ENCODE assay signal across 16 cellular contexts in genomic region chrX:49272426-49272825, GRCh38. TPM values are rescaled to one million over a fixed set of nuclear protein-coding genes. Genes with fewer than 3 reads are reported as not detected.
DNase-seq lines count a peak whose midpoint lies in the region; ATAC-seq and TF ChIP-seq lines count a peak whose summit lies in the region.
"Had no signal": no experiment of that assay in that cellular context is flagged by ENCODE, and none has a peak within 500 bp of the region (broad histone marks: within the 10 kb centered on the region; RNA-seq: fewer than 3 reads in every experiment).

No MANE protein-coding gene starts in this region.

- peak; percentile 62 for DNase-seq in activated naive CD4-positive, alpha-beta T cell treated with anti-CD3 and anti-CD28 coated beads, Interleukin-2, amount 10 ng/mL, durations not matched to agents 7 days and 5 days
- no peak for DNase-seq in activated naive CD4-positive, alpha-beta T cell (lab: John Stamatoyannopoulos, UW)
- DNase-seq in activated CD4-positive, alpha-beta memory T cell treated with anti-CD3 and anti-CD28 coated beads for 36 hours, result peak; percentile 52
- DNase-seq in esophagus squamous epithelium (lab: John Stamatoyannopoulos, UW) (no peak), SIG-M5 treated with dmso at 0.1 percent for 504 hours (lab: John Stamatoyannopoulos, UW; ENCODE audit: unreplicated experiment) (no peak), MV-4-11 (lab: John Stamatoyannopoulos, UW) (no peak), H4 (ENCODE audit: low spot score) (no peak)
- DNase-seq: EL; NCI-H2081; NK-92 treated with Interleukin-12 subunit alpha and Interleukin-12 subunit beta, amount 100 ng/mL, for 24 hours; psoas muscle had no signal

- CTCF ChIA-PET in activated naive CD4-positive, alpha-beta T cell treated with anti-CD3 and anti-CD28 coated beads, Interleukin-2, amount 10 ng/mL, durations not matched to agents 7 days and 5 days (lab: Charles Lee), result interaction anchor here (1.5 to 2.7 kb wide), 2 partner anchors 9 to 80 kb away, joined by 4 to 6 read pairs; no protein-coding TSS in a partner anchor
- CTCF ChIA-PET in activated CD4-positive, alpha-beta memory T cell treated with anti-CD3 and anti-CD28 coated beads for 36 hours (lab: Charles Lee), result interaction anchor here (1.9 kb wide), 1 partner anchor 80 kb away, joined by 8 read pairs; no protein-coding TSS in a partner anchor

- no peak for ATAC-seq in stimulated activated memory B cell treated with anti-CD40 and anti-IgM and Interleukin-4, amounts not matched to agents 10 μg/mL and 1 μg/mL and 100 μg/mL, for 72 hours
- ATAC-seq: psoas muscle had no signal

- H3K27ac Mint-ChIP-seq in activated naive CD4-positive, alpha-beta T cell treated with anti-CD3 and anti-CD28 coated beads, Interleukin-2, amount 10 ng/mL, durations not matched to agents 7 days and 5 days, result peak overlapping the region; percentile 95
- H3K27ac Mint-ChIP-seq in activated CD4-positive, alpha-beta memory T cell treated with anti-CD3 and anti-CD28 coated beads for 36 hours, result peak overlapping the region; percentile 100
- H3K27ac Mint-ChIP-seq in stimulated activated memory B cell treated with anti-CD40 and anti-IgM and Interleukin-4, amounts not matched to agents 10 μg/mL and 1 μg/mL and 100 μg/mL, for 72 hours, result peak overlapping the region; percentile 34
- H3K27ac Mint-ChIP-seq: mesothelial cell of epicardium had no signal

- TF ChIP-seq POLR2A in esophagus squamous epithelium (IDR thresholded peaks at IDR 0.05), result no peak

- peak overlapping the region; percentile 78 for H3K4me3 Mint-ChIP-seq in activated naive CD4-positive, alpha-beta T cell treated with anti-CD3 and anti-CD28 coated beads, Interleukin-2, amount 10 ng/mL, durations not matched to agents 7 days and 5 days
- peak overlapping the region; percentile 73 for H3K4me3 Mint-ChIP-seq in activated CD4-positive, alpha-beta memory T cell treated with anti-CD3 and anti-CD28 coated beads for 36 hours
- no peak overlapping the region for H3K4me3 Mint-ChIP-seq in stimulated activated memory B cell treated with anti-CD40 and anti-IgM and Interleukin-4, amounts not matched to agents 10 μg/mL and 1 μg/mL and 100 μg/mL, for 72 hours

- no peaks in the 10 kb centered on the region for H3K9me3 Mint-ChIP-seq in activated naive CD4-positive, alpha-beta T cell treated with anti-CD3 and anti-CD28 coated beads, Interleukin-2, amount 10 ng/mL, durations not matched to agents 7 days and 5 days
- H3K9me3 Mint-ChIP-seq in activated CD4-positive, alpha-beta memory T cell treated with anti-CD3 and anti-CD28 coated beads for 36 hours, result no peaks in the 10 kb centered on the region
- H3K9me3 Mint-ChIP-seq in stimulated activated memory B cell treated with anti-CD40 and anti-IgM and Interleukin-4, amounts not matched to agents 10 μg/mL and 1 μg/mL and 100 μg/mL, for 72 hours, result no peaks in the 10 kb centered on the region

- 44% methylated on average over 6 of the region's 6 CpGs; no CpG with 5 or more reads in 1 of the 2 donors for WGBS in esophagus squamous epithelium, 2 donors

- POLR2A ChIA-PET in activated CD4-positive, alpha-beta memory T cell treated with anti-CD3 and anti-CD28 coated beads for 36 hours (lab: Charles Lee), result interaction anchor here (0.6 to 1.2 kb wide), 3 partner anchors 8 to 82 kb away, joined by 3 to 4 read pairs (median 3); no protein-coding TSS in a partner anchor

- no peak for TF ChIP-seq CTCF in esophagus squamous epithelium (IDR thresholded peaks at IDR 0.05)

- H3K4me1 Mint-ChIP-seq in activated naive CD4-positive, alpha-beta T cell treated with anti-CD3 and anti-CD28 coated beads, Interleukin-2, amount 10 ng/mL, durations not matched to agents 7 days and 5 days, result peaks cover 77% of the 10 kb centered on the region
- H3K4me1 Mint-ChIP-seq in activated CD4-positive, alpha-beta memory T cell treated with anti-CD3 and anti-CD28 coated beads for 36 hours (ENCODE audit: low read depth), result peaks cover 77% of the 10 kb centered on the region
- H3K4me1 Mint-ChIP-seq in stimulated activated memory B cell treated with anti-CD40 and anti-IgM and Interleukin-4, amounts not matched to agents 10 μg/mL and 1 μg/mL and 100 μg/mL, for 72 hours, result peaks cover 47% of the 10 kb centered on the region

- peak overlapping the region in 3 of 4 donors; percentile 67 to 96 (median 90) for H3K27ac ChIP-seq in esophagus squamous epithelium
- H3K27ac ChIP-seq: psoas muscle had no signal

- no peaks in the 10 kb centered on the region for H3K27me3 Mint-ChIP-seq in activated naive CD4-positive, alpha-beta T cell treated with anti-CD3 and anti-CD28 coated beads, Interleukin-2, amount 10 ng/mL, durations not matched to agents 7 days and 5 days
- no peaks in the 10 kb centered on the region for H3K27me3 Mint-ChIP-seq in activated CD4-positive, alpha-beta memory T cell treated with anti-CD3 and anti-CD28 coated beads for 36 hours
- no peaks in the 10 kb centered on the region for H3K27me3 Mint-ChIP-seq in stimulated activated memory B cell treated with anti-CD40 and anti-IgM and Interleukin-4, amounts not matched to agents 10 μg/mL and 1 μg/mL and 100 μg/mL, for 72 hours

- H3K4me3 ChIP-seq in esophagus squamous epithelium, result peak overlapping the region in 1 of 4 donors; percentile 18
- H3K4me3 ChIP-seq: psoas muscle had no signal

- peaks cover 28% of the 10 kb centered on the region for H3K36me3 Mint-ChIP-seq in activated naive CD4-positive, alpha-beta T cell treated with anti-CD3 and anti-CD28 coated beads, Interleukin-2, amount 10 ng/mL, durations not matched to agents 7 days and 5 days
- peaks cover 22% of the 10 kb centered on the region for H3K36me3 Mint-ChIP-seq in activated CD4-positive, alpha-beta memory T cell treated with anti-CD3 and anti-CD28 coated beads for 36 hours
- peaks cover 20% of the 10 kb centered on the region for H3K36me3 Mint-ChIP-seq in stimulated activated memory B cell treated with anti-CD40 and anti-IgM and Interleukin-4, amounts not matched to agents 10 μg/mL and 1 μg/mL and 100 μg/mL, for 72 hours

- intact Hi-C loops in activated CD4-positive, alpha-beta memory T cell treated with anti-CD3 and anti-CD28 coated beads for 36 hours (cut with micrococcal nuclease), result loop anchor here (2.0 to 10.0 kb wide), 2 partner anchors 20 to 698 kb away; partner anchors contain the start of gene RBM3
- intact Hi-C loops in esophagus squamous epithelium (cut with DNase I), result no loop called here

- H3K36me3 ChIP-seq in esophagus squamous epithelium, result peaks cover 0 to 10% (median 0%) of the 10 kb centered on the region in 3 donors

- H3K9me3 ChIP-seq in esophagus squamous epithelium, result no peaks in the 10 kb centered on the region
- H3K9me3 ChIP-seq: psoas muscle had no signal

- H3K4me1 ChIP-seq in esophagus squamous epithelium, result peaks cover 18 to 64% (median 30%) of the 10 kb centered on the region in 3 donors
- H3K4me1 ChIP-seq: psoas muscle had no signal

- no peaks in the 10 kb centered on the region for H3K27me3 ChIP-seq in esophagus squamous epithelium

RNA-seq across cellular contexts. Expression of gene PPP1R3F, which starts 2.8 kb away (rescaled TPM):
- total RNA-seq in activated CD4-positive, alpha-beta memory T cell treated with anti-CD3 and anti-CD28 coated beads for 36 hours, result 1 to 10 TPM; 7.0 to 8.1 TPM
- total RNA-seq in esophagus squamous epithelium, result 10 to 100 TPM in 1 of 4 donors, 1 to 10 TPM in 3; 4.2 to 10.7 (median 8.0) TPM
- total RNA-seq in H4 (2014; rRNA removed; shearing (Covaris generic)), result 8.2 and 10.5 TPM in 2 replicates

RNA-seq across cellular contexts. Expression of gene FOXP3, which starts 7.9 kb away (rescaled TPM):
- 10 to 100 TPM; 23.1 to 23.8 TPM for total RNA-seq in activated CD4-positive, alpha-beta memory T cell treated with anti-CD3 and anti-CD28 coated beads for 36 hours
- 1 to 10 TPM in 1 of 4 donors, under 1 TPM in 3; 0.38 to 2.1 (median 0.81) TPM for total RNA-seq in esophagus squamous epithelium
- not detected in 2 replicates for total RNA-seq in H4 (2014; rRNA removed; shearing (Covaris generic))
- total RNA-seq: psoas muscle had no signal

RNA-seq across cellular contexts. Expression of gene GAGE10, which starts 31.0 kb away (rescaled TPM):
- total RNA-seq in activated CD4-positive, alpha-beta memory T cell treated with anti-CD3 and anti-CD28 coated beads for 36 hours, result not detected
- not detected for total RNA-seq in esophagus squamous epithelium
- total RNA-seq in H4 (2014; rRNA removed; shearing (Covaris generic)), result not detected in 2 replicates
- total RNA-seq: fibroblast of villous mesenchyme, H1, M059J, mesothelial cell of epicardium, psoas muscle had no signal

RNA-seq across cellular contexts. Expression of gene CCDC22, which starts 37.2 kb away (rescaled TPM):
- 10 to 100 TPM; 21.0 to 21.1 TPM for total RNA-seq in activated CD4-positive, alpha-beta memory T cell treated with anti-CD3 and anti-CD28 coated beads for 36 hours
- 10 to 100 TPM; 12.3 to 21.3 (median 14.2) TPM for total RNA-seq in esophagus squamous epithelium
- total RNA-seq in H4 (2014; rRNA removed; shearing (Covaris generic)), result 9.2 and 11.3 TPM in 2 replicates

RNA-seq across cellular contexts. Expression of gene CACNA1F, which starts 39.3 kb away (rescaled TPM):
- under 1 TPM; 0.51 to 0.74 TPM for total RNA-seq in activated CD4-positive, alpha-beta memory T cell treated with anti-CD3 and anti-CD28 coated beads for 36 hours
- total RNA-seq in esophagus squamous epithelium, result under 1 TPM in 1 of 4 donors, not detected in 3; 0.38 TPM
- not detected in 2 replicates for total RNA-seq in H4 (2014; rRNA removed; shearing (Covaris generic))
- total RNA-seq: fibroblast of villous mesenchyme, M059J had no signal

Comparison
In these comparisons a context has a peak if more than half of its experiments do, and no peak if none do; other contexts are left out.
1. DNase-seq: peak in activated naive CD4-positive, alpha-beta T cell treated with anti-CD3 and anti-CD28 coated beads, Interleukin-2, amount 10 ng/mL, durations not matched to agents 7 days and 5 days (single experiment) and activated CD4-positive, alpha-beta memory T cell treated with anti-CD3 and anti-CD28 coated beads for 36 hours (single experiment); none in activated naive CD4-positive, alpha-beta T cell (0 of 4), esophagus squamous epithelium (single experiment), SIG-M5 treated with dmso at 0.1 percent for 504 hours (single experiment), MV-4-11 (single experiment) and H4 (single experiment).
2. H3K27ac Mint-ChIP-seq: peak in every context shown above with its lines; median percentile 100 in activated CD4-positive, alpha-beta memory T cell treated with anti-CD3 and anti-CD28 coated beads for 36 hours; 95 in activated naive CD4-positive, alpha-beta T cell treated with anti-CD3 and anti-CD28 coated beads, Interleukin-2, amount 10 ng/mL, durations not matched to agents 7 days and 5 days; 34 in stimulated activated memory B cell treated with anti-CD40 and anti-IgM and Interleukin-4, amounts not matched to agents 10 μg/mL and 1 μg/mL and 100 μg/mL, for 72 hours.
3. RNA of gene FOXP3, which starts 7.9 kb away (total RNA-seq): 23.1 to 23.8 TPM in activated CD4-positive, alpha-beta memory T cell treated with anti-CD3 and anti-CD28 coated beads for 36 hours; 0.38 to 2.1 TPM in esophagus squamous epithelium and not detected in H4; every median in the first group is over 4 times any median in the second.